8 cellular contexts compared by ENCODE assay signal in genomic region chr20:24994186-24994465, GRCh38. TPM values are rescaled to one million over a fixed set of nuclear protein-coding genes. Genes with fewer than 3 reads are reported as not detected.
DNase-seq lines count a peak whose midpoint lies in the region; ATAC-seq and TF ChIP-seq lines count a peak whose summit lies in the region.

No MANE protein-coding gene starts in this region.

- H3K27me3 Mint-ChIP-seq in stimulated activated naive CD8-positive, alpha-beta T cell treated with anti-CD3 and anti-CD28 coated beads, Interleukin-15, Interleukin-2, amounts not matched to agents 100 ng/mL and 50 ng/mL, for 24 hours: no peaks in the 10 kb centered on the region
- peaks cover 8% of the 10 kb centered on the region for H3K27me3 Mint-ChIP-seq in stimulated activated naive CD8-positive, alpha-beta T cell treated with anti-CD3 and anti-CD28 coated beads, Interleukin-15, amount 100 ng/mL, for 72 hours
- H3K27me3 Mint-ChIP-seq in activated CD8-positive, alpha-beta T cell treated with anti-CD3 and anti-CD28 coated beads, Interleukin-2, amount 10 ng/mL, durations not matched to agents 7 days and 5 days (ENCODE audit: low read depth): no peaks in the 10 kb centered on the region
- no peaks in the 10 kb centered on the region for H3K27me3 Mint-ChIP-seq in memory B cell

- TF ChIP-seq POLR2A in GM18505 (IDR thresholded peaks at IDR 0.05; ENCODE audit: borderline replicate concordance, extremely low read depth, insufficient read depth, insufficient read length): no peak

- CTCF ChIA-PET in activated CD8-positive, alpha-beta T cell treated with anti-CD3 and anti-CD28 coated beads, Interleukin-2, amount 10 ng/mL, durations not matched to agents 7 days and 5 days (lab: Charles Lee): interaction anchor here (0.7 to 5.8 kb wide), 26 partner anchors 9 to 413 kb away, joined by 3 to 191 read pairs (median 4); partner anchors contain the start of genes ACSS1 and GINS1

- H3K4me1 Mint-ChIP-seq in stimulated activated naive CD8-positive, alpha-beta T cell treated with anti-CD3 and anti-CD28 coated beads, Interleukin-15, Interleukin-2, amounts not matched to agents 100 ng/mL and 50 ng/mL, for 24 hours (ENCODE audit: low read depth): peaks cover 53% of the 10 kb centered on the region
- H3K4me1 Mint-ChIP-seq in stimulated activated naive CD8-positive, alpha-beta T cell treated with anti-CD3 and anti-CD28 coated beads, Interleukin-15, amount 100 ng/mL, for 72 hours: peaks cover 48% of the 10 kb centered on the region
- peaks cover 37% of the 10 kb centered on the region for H3K4me1 Mint-ChIP-seq in activated CD8-positive, alpha-beta T cell treated with anti-CD3 and anti-CD28 coated beads, Interleukin-2, amount 10 ng/mL, durations not matched to agents 7 days and 5 days (ENCODE audit: low read depth)
- peaks cover 26% of the 10 kb centered on the region for H3K4me1 Mint-ChIP-seq in memory B cell

- peak overlapping the region; percentile 32 for H3K27ac Mint-ChIP-seq in stimulated activated naive CD8-positive, alpha-beta T cell treated with anti-CD3 and anti-CD28 coated beads, Interleukin-15, Interleukin-2, amounts not matched to agents 100 ng/mL and 50 ng/mL, for 24 hours
- H3K27ac Mint-ChIP-seq in stimulated activated naive CD8-positive, alpha-beta T cell treated with anti-CD3 and anti-CD28 coated beads, Interleukin-15, amount 100 ng/mL, for 72 hours: no peak overlapping the region
- peak overlapping the region; percentile 11 for H3K27ac Mint-ChIP-seq in activated CD8-positive, alpha-beta T cell treated with anti-CD3 and anti-CD28 coated beads, Interleukin-2, amount 10 ng/mL, durations not matched to agents 7 days and 5 days
- H3K27ac Mint-ChIP-seq in memory B cell: peak overlapping the region; percentile 98

- H3K4me3 Mint-ChIP-seq in stimulated activated naive CD8-positive, alpha-beta T cell treated with anti-CD3 and anti-CD28 coated beads, Interleukin-15, Interleukin-2, amounts not matched to agents 100 ng/mL and 50 ng/mL, for 24 hours: peak overlapping the region; percentile 45
- H3K4me3 Mint-ChIP-seq in stimulated activated naive CD8-positive, alpha-beta T cell treated with anti-CD3 and anti-CD28 coated beads, Interleukin-15, amount 100 ng/mL, for 72 hours: no peak overlapping the region
- H3K4me3 Mint-ChIP-seq in activated CD8-positive, alpha-beta T cell treated with anti-CD3 and anti-CD28 coated beads, Interleukin-2, amount 10 ng/mL, durations not matched to agents 7 days and 5 days: peak overlapping the region; percentile 10
- H3K4me3 Mint-ChIP-seq in memory B cell: peak overlapping the region; percentile 67

- ATAC-seq in stimulated activated naive CD8-positive, alpha-beta T cell treated with anti-CD3 and anti-CD28 coated beads, Interleukin-15, amount 100 ng/mL, for 72 hours: no peak
- no peak for ATAC-seq in activated CD8-positive, alpha-beta T cell treated with anti-CD3 and anti-CD28 coated beads, Interleukin-2, amount 10 ng/mL, durations not matched to agents 7 days and 5 days
- ATAC-seq in memory B cell (ENCODE audit: low read depth): no peak
- no peak for ATAC-seq in GM18505 (IDR thresholded peaks at IDR 0.05; ENCODE audit: unreplicated experiment)
- ATAC-seq in GM21381 (IDR thresholded peaks at IDR 0.05; ENCODE audit: unreplicated experiment): no peak
- ATAC-seq in GM18870 (IDR thresholded peaks at IDR 0.05; ENCODE audit: unreplicated experiment): no peak

- DNase-seq in stimulated activated naive CD8-positive, alpha-beta T cell treated with anti-CD3 and anti-CD28 coated beads, Interleukin-15, amount 100 ng/mL, for 72 hours: no peak
- DNase-seq in activated CD8-positive, alpha-beta T cell treated with anti-CD3 and anti-CD28 coated beads, Interleukin-2, amount 10 ng/mL, durations not matched to agents 7 days and 5 days: no peak
- DNase-seq in memory B cell (ENCODE audit: low spot score in 2 of 2) (no peak), HK-2 (ENCODE audit: unreplicated experiment) (no peak)

- H3K9me3 Mint-ChIP-seq in stimulated activated naive CD8-positive, alpha-beta T cell treated with anti-CD3 and anti-CD28 coated beads, Interleukin-15, Interleukin-2, amounts not matched to agents 100 ng/mL and 50 ng/mL, for 24 hours: no peaks in the 10 kb centered on the region
- H3K9me3 Mint-ChIP-seq in stimulated activated naive CD8-positive, alpha-beta T cell treated with anti-CD3 and anti-CD28 coated beads, Interleukin-15, amount 100 ng/mL, for 72 hours: no peaks in the 10 kb centered on the region
- H3K9me3 Mint-ChIP-seq in activated CD8-positive, alpha-beta T cell treated with anti-CD3 and anti-CD28 coated beads, Interleukin-2, amount 10 ng/mL, durations not matched to agents 7 days and 5 days (ENCODE audit: insufficient read depth): no peaks in the 10 kb centered on the region
- H3K9me3 Mint-ChIP-seq in memory B cell: no peaks in the 10 kb centered on the region

- POLR2A ChIA-PET in activated CD8-positive, alpha-beta T cell treated with anti-CD3 and anti-CD28 coated beads, Interleukin-2, amount 10 ng/mL, durations not matched to agents 7 days and 5 days (lab: Charles Lee): interaction anchor here (0.9 to 1.2 kb wide), 3 partner anchors 62 to 68 kb away, joined by 3 to 4 read pairs (median 4); no protein-coding TSS in a partner anchor

- H3K36me3 Mint-ChIP-seq in stimulated activated naive CD8-positive, alpha-beta T cell treated with anti-CD3 and anti-CD28 coated beads, Interleukin-15, Interleukin-2, amounts not matched to agents 100 ng/mL and 50 ng/mL, for 24 hours (ENCODE audit: low read depth): peaks cover 13% of the 10 kb centered on the region
- peaks cover 11% of the 10 kb centered on the region for H3K36me3 Mint-ChIP-seq in activated CD8-positive, alpha-beta T cell treated with anti-CD3 and anti-CD28 coated beads, Interleukin-2, amount 10 ng/mL, durations not matched to agents 7 days and 5 days (ENCODE audit: low read depth)
- no peaks in the 10 kb centered on the region for H3K36me3 Mint-ChIP-seq in memory B cell

RNA-seq across cellular contexts. Expression of gene APMAP, which starts 1.6 kb away (rescaled TPM):
- 10 to 100 TPM; 43.2 to 44.0 TPM for total RNA-seq in activated CD8-positive, alpha-beta T cell treated with anti-CD3 and anti-CD28 coated beads, Interleukin-2, amount 10 ng/mL, durations not matched to agents 7 days and 5 days

RNA-seq across cellular contexts. Expression of gene CST7, which starts 45.1 kb away (rescaled TPM):
- 10 to 100 TPM; 43.9 to 47.5 TPM for total RNA-seq in activated CD8-positive, alpha-beta T cell treated with anti-CD3 and anti-CD28 coated beads, Interleukin-2, amount 10 ng/mL, durations not matched to agents 7 days and 5 days

Comparison
In these comparisons a context has a peak if more than half of its experiments do, and no peak if none do; other contexts are left out.
1. H3K27ac Mint-ChIP-seq: peak in stimulated activated naive CD8-positive, alpha-beta T cell treated with anti-CD3 and anti-CD28 coated beads, Interleukin-15, Interleukin-2, amounts not matched to agents 100 ng/mL and 50 ng/mL, for 24 hours (single experiment), activated CD8-positive, alpha-beta T cell treated with anti-CD3 and anti-CD28 coated beads, Interleukin-2, amount 10 ng/mL, durations not matched to agents 7 days and 5 days (single experiment) and memory B cell (single experiment); none in stimulated activated naive CD8-positive, alpha-beta T cell treated with anti-CD3 and anti-CD28 coated beads, Interleukin-15, amount 100 ng/mL, for 72 hours (0 of 2).
2. H3K4me3 Mint-ChIP-seq: peak in stimulated activated naive CD8-positive, alpha-beta T cell treated with anti-CD3 and anti-CD28 coated beads, Interleukin-15, Interleukin-2, amounts not matched to agents 100 ng/mL and 50 ng/mL, for 24 hours (single experiment), activated CD8-positive, alpha-beta T cell treated with anti-CD3 and anti-CD28 coated beads, Interleukin-2, amount 10 ng/mL, durations not matched to agents 7 days and 5 days (single experiment) and memory B cell (single experiment); none in stimulated activated naive CD8-positive, alpha-beta T cell treated with anti-CD3 and anti-CD28 coated beads, Interleukin-15, amount 100 ng/mL, for 72 hours (0 of 2).